9 cellular contexts compared by ENCODE assay signal in the genomic region with DNA sequence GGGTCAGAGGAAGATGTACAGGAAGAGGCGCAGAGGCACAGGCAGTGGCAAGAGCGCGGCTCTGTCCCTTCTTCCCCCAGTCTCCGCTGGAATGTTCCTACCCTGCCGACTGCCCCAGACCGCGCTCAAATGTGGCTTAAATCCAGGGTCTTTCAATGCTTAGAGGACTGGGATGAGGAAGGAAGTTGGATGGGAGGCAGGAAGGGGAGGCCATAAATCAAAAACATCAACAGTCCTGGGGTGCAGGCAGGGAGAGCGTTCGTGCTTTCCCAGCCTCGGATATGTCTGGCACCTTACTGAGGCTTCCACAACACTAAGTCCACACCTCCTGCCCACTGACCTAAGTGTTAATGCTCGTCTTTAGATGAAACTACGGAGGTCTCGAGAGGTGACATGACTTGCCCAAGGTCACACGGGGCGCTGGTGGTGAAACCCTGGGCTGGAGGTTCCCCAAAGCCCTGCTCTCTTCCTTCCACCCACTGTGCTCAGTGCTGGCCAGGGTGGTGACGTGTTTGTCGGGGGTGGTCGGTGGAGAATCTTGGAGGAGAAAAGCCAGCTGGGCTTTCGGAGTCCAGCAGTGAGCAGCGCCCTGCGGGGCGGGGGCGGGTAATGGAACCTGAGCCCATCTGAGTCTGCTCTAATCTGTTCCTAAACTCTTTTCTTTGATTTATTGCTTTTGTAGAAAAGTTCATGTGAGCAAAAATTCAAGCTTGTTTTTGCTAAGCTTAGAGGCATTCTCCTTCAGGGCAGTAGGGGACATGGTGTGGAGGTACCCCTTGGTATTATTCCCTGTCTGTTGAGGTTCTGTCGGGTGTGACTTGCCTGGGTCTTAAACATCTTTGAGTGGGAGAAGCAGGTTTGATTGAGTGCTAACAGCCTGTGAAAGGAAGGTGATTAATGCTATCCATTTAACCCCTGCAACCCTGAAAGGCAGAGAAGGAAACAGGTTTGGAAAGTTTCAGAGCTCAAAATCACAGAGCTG. TPM values are rescaled to one million over a fixed set of nuclear protein-coding genes. Genes with fewer than 3 reads are reported as not detected.
DNase-seq lines count a peak whose midpoint lies in the region; ATAC-seq lines count a peak whose summit lies in the region.
"Had no signal": no experiment of that assay in that cellular context is flagged by ENCODE, and none has a peak within 500 bp of the region (broad histone marks: within the 10 kb centered on the region; RNA-seq: fewer than 3 reads in every experiment).

No MANE protein-coding gene starts in this region.

- ATAC-seq in sciatic nerve (peak; percentile 45), GM19463 (IDR thresholded peaks at IDR 0.05; ENCODE audit: unreplicated experiment) (no peak), GM19467 (IDR thresholded peaks at IDR 0.05; ENCODE audit: unreplicated experiment) (no peak)
- ATAC-seq: naive thymus-derived CD8-positive, alpha-beta T cell had no signal

- H3K4me1 ChIP-seq in HAP-1 (peaks cover 7% of the 10 kb centered on the region), adipocyte (ENCODE audit: control insufficient read depth, insufficient read depth, low read length) (peaks cover 39% of the 10 kb centered on the region)

- peak overlapping the region; percentile 50 for H3K9ac ChIP-seq in adipocyte (ENCODE audit: low read length)

- no peaks in the 10 kb centered on the region for H3K9me3 ChIP-seq in HAP-1
- no peaks in the 10 kb centered on the region for H3K9me3 ChIP-seq in adipocyte (ENCODE audit: control insufficient read depth, low read length)

- intact Hi-C loops in sciatic nerve (cut with DNase I) = no loop called here

- H3K27me3 ChIP-seq in HAP-1 (ENCODE audit: low read depth) (0 out of 2 replicates have a peak, but pooled peaks cover 5% of the 10 kb centered on the region), adipocyte (replicated peaks; ENCODE audit: control insufficient read depth, insufficient read depth, low read length) (no peaks in the 10 kb centered on the region)

- in situ Hi-C loops in HAP-1 (cut with MboI; ENCODE audit: low sequenced_read_pairs) = no loop called here

- H3K4me3 ChIP-seq in HAP-1 (peak overlapping the region; percentile 22), adipocyte (ENCODE audit: low read length) (peak overlapping the region; percentile 64)

- DNase-seq in HAP-1 (ENCODE audit: low spot score in 2 of 2) (peak in 1 of 2 experiments; percentile 32), adipocyte (ENCODE audit: low read depth) (no peak), hepatic stellate cell (ENCODE audit: low spot score) (peak; percentile 70), sciatic nerve (ENCODE audit: low spot score) (no peak), SHP77 treated with DMSO at 0.1 percent for 48 hours (lab: John Stamatoyannopoulos, UW) (no peak)
- no peak for DNase-seq in stimulated activated CD4-positive, alpha-beta T cell treated with anti-CD3 and anti-CD28 coated beads, Interleukin-4, amount 100 ng/mL, for 1 hour
- DNase-seq: naive thymus-derived CD8-positive, alpha-beta T cell had no signal

- H3K36me3 ChIP-seq in HAP-1 (replicated peaks) = no peaks in the 10 kb centered on the region
- no peaks in the 10 kb centered on the region for H3K36me3 ChIP-seq in adipocyte (ENCODE audit: control insufficient read depth, insufficient read depth, low read length, severe bottlenecking)

RNA-seq across cellular contexts. Expression of gene CDA, which starts 0.7 kb away (rescaled TPM):
- 4.3 TPM for total RNA-seq in sciatic nerve
- total RNA-seq: naive thymus-derived CD8-positive, alpha-beta T cell had no signal

RNA-seq across cellular contexts. Expression of gene FAM43B, which starts 37.2 kb away (rescaled TPM):
- 0.18 TPM for total RNA-seq in sciatic nerve
- total RNA-seq: naive thymus-derived CD8-positive, alpha-beta T cell had no signal

RNA-seq across cellular contexts. Expression of gene PINK1, which starts 43.6 kb away (rescaled TPM):
- total RNA-seq in sciatic nerve = 72.3 TPM
